Comparison of ENCODE assay signal across 10 cellular contexts in genomic region chr6:75272145-75272840, GRCh38. TPM values are rescaled to one million over a fixed set of nuclear protein-coding genes. Genes with fewer than 3 reads are reported as not detected.
A peak's percentile ranks its signal among the peaks of the same experiment; 100 is the strongest.
DNase-seq lines count a peak whose midpoint lies in the region; ATAC-seq and TF ChIP-seq lines count a peak whose summit lies in the region.
"Had no signal": no experiment of that assay in that cellular context is flagged by ENCODE, and none has a peak within 500 bp of the region (broad histone marks: within the 10 kb centered on the region; RNA-seq: fewer than 3 reads in every experiment).

No MANE protein-coding gene starts in this region.

- H3K79me1 ChIP-seq in mesenchymal stem cell (replicated peaks; ENCODE audit: low read length, poor library complexity, severe bottlenecking): peaks cover 2% of the 10 kb centered on the region

- H2AFZ ChIP-seq in mesenchymal stem cell (ENCODE audit: low read depth, low read length): no peak overlapping the region

- H4K8ac ChIP-seq in mesenchymal stem cell (ENCODE audit: low read length): no peak overlapping the region

- peaks cover 89% of the 10 kb centered on the region for H3K4me1 Mint-ChIP-seq in brain

- H2BK15ac ChIP-seq in mesenchymal stem cell (ENCODE audit: low read depth, poor library complexity, severe bottlenecking): no peak overlapping the region

- peak overlapping the region in 3 of 5 experiments; percentile 30 to 55 (median 43) for H3K4me3 Mint-ChIP-seq in brain

- peak overlapping the region; percentile 37 to 64 for H3K18ac ChIP-seq in mesenchymal stem cell (ENCODE audit: low read depth in 1 of 2, low read length in 2 of 2)

- H3K27ac ChIP-seq in BLaER1 treated with 17β-estradiol and CSF1 and Interleukin-3, amounts not matched to agents 10 nM and 100 nM: peak overlapping the region; percentile 72 to 91 (median 78)
- peak overlapping the region; percentile 83 for H3K27ac ChIP-seq in HUES6 (ENCODE audit: low read depth, low read length)
- H3K27ac ChIP-seq in mesenchymal stem cell (ENCODE audit: low read length, poor library complexity, severe bottlenecking): peak overlapping the region; percentile 50

- no peaks in the 10 kb centered on the region for H3K27me3 Mint-ChIP-seq in brain

- peaks cover 65% of the 10 kb centered on the region for H3K36me3 Mint-ChIP-seq in brain

- WGBS in mesenchymal stem cell: 96% methylated on average over 5 of the region's 5 CpGs

- no peak overlapping the region for H3K14ac ChIP-seq in mesenchymal stem cell (ENCODE audit: low read length in 2 of 2)

- H3K36me3 ChIP-seq in BLaER1 treated with 17β-estradiol and CSF1 and Interleukin-3, amounts not matched to agents 10 nM and 100 nM: peaks cover 46 to 87% (median 61%) of the 10 kb centered on the region in 11 experiments
- H3K36me3 ChIP-seq in HUES6 (ENCODE audit: control insufficient read depth, insufficient read depth, low read length): peaks cover 47% of the 10 kb centered on the region
- H3K36me3 ChIP-seq in mesenchymal stem cell (ENCODE audit: control insufficient read depth in 1 of 2, insufficient read depth in 2 of 2, low read depth in 1 of 2, low read length in 2 of 2): peaks cover 6 to 34% of the 10 kb centered on the region in 2 experiments

- H3K4me3 ChIP-seq in BLaER1 treated with 17β-estradiol and CSF1 and Interleukin-3, amounts not matched to agents 10 nM and 100 nM: peak overlapping the region in 4 of 10 experiments; percentile 3 to 29 (median 12); a peak in 3 of 20 replicates
- H3K4me3 ChIP-seq in HUES6 (ENCODE audit: low read depth, low read length): no peak overlapping the region
- no peak overlapping the region for H3K4me3 ChIP-seq in mesenchymal stem cell (ENCODE audit: insufficient read depth in 1 of 2, low read depth in 1 of 2, low read length in 2 of 2)

- peak overlapping the region; percentile 14 for H4K91ac ChIP-seq in mesenchymal stem cell (ENCODE audit: low read length)

- H3K4me2 ChIP-seq in BLaER1 treated with 17β-estradiol and CSF1 and Interleukin-3, amounts not matched to agents 10 nM and 100 nM: peak overlapping the region in 7 of 11 experiments; percentile 14 to 54 (median 25); a peak in 12 of 22 replicates
- no peak overlapping the region for H3K4me2 ChIP-seq in mesenchymal stem cell (ENCODE audit: low read length, poor library complexity, severe bottlenecking)

- H2BK120ac ChIP-seq in mesenchymal stem cell (ENCODE audit: low read depth, low read length): no peak overlapping the region

- peak overlapping the region; percentile 39 to 91 (median 60) for H3K27ac Mint-ChIP-seq in brain

- H3K9me3 Mint-ChIP-seq in brain: peaks cover 0 to 4% (median 0%) of the 10 kb centered on the region in 5 experiments

- H3K4ac ChIP-seq in mesenchymal stem cell (ENCODE audit: low read depth in 1 of 2, low read length in 2 of 2): peak overlapping the region in 1 of 2 experiments; percentile 54

- no peak for TF ChIP-seq CTCF in brain (conservative IDR thresholded peaks at IDR 0.05)

- H3K9me3 ChIP-seq in BLaER1 treated with 17β-estradiol and CSF1 and Interleukin-3, amounts not matched to agents 10 nM and 100 nM (replicated peaks in 1 of 11): peaks cover 15 to 62% (median 28%) of the 10 kb centered on the region in 11 experiments; a peak in 21 of 22 replicates
- H3K9me3 ChIP-seq in HUES6 (ENCODE audit: control insufficient read depth, insufficient read depth, low read depth, low read length) (peaks cover 41% of the 10 kb centered on the region), mesenchymal stem cell (ENCODE audit: control insufficient read depth, low read length) (no peaks in the 10 kb centered on the region)

- DNase-seq in mesenchymal stem cell (peak; percentile 48), NCI-H2107 (lab: John Stamatoyannopoulos, UW) (no peak), kidney glomerular epithelial cell (lab: John Stamatoyannopoulos, UW) (no peak), AG08396 (ENCODE audit: low spot score) (no peak)
- DNase-seq: aorta, Karpas-422 had no signal

- peaks cover 0 to 47% (median 18%) of the 10 kb centered on the region in 11 experiments; a peak in 16 of 22 replicates for H4K20me1 ChIP-seq in BLaER1 treated with 17β-estradiol and CSF1 and Interleukin-3, amounts not matched to agents 10 nM and 100 nM

- ATAC-seq in GM18909 (IDR thresholded peaks at IDR 0.05; ENCODE audit: poor library complexity, unreplicated experiment): no peak

- no peak overlapping the region for H2BK12ac ChIP-seq in mesenchymal stem cell (ENCODE audit: low read length in 2 of 2)

- peak overlapping the region in 7 of 11 experiments; percentile 17 to 65 (median 43); a peak in 9 of 22 replicates for H3K9ac ChIP-seq in BLaER1 treated with 17β-estradiol and CSF1 and Interleukin-3, amounts not matched to agents 10 nM and 100 nM
- H3K9ac ChIP-seq in HUES6 (ENCODE audit: low read length) (no peak overlapping the region), mesenchymal stem cell (ENCODE audit: low read length) (peak overlapping the region; percentile 72)

- peaks cover 0 to 79% (median 21%) of the 10 kb centered on the region in 10 experiments; a peak in 14 of 20 replicates for H3K4me1 ChIP-seq in BLaER1 treated with 17β-estradiol and CSF1 and Interleukin-3, amounts not matched to agents 10 nM and 100 nM
- peaks cover 33% of the 10 kb centered on the region for H3K4me1 ChIP-seq in HUES6 (ENCODE audit: control insufficient read depth, insufficient read depth, low read length)
- peaks cover under 1% of the 10 kb centered on the region for H3K4me1 ChIP-seq in mesenchymal stem cell (ENCODE audit: control insufficient read depth, insufficient read depth, low read depth, low read length)

- no peak overlapping the region for H2AK5ac ChIP-seq in mesenchymal stem cell (ENCODE audit: low read length, severe bottlenecking)

- H2BK5ac ChIP-seq in mesenchymal stem cell (ENCODE audit: low read depth, low read length, poor library complexity, severe bottlenecking): no peak overlapping the region

- H3K23ac ChIP-seq in mesenchymal stem cell (ENCODE audit: low read length in 2 of 2): no peak overlapping the region

- no peaks in the 10 kb centered on the region for H3K27me3 ChIP-seq in BLaER1 treated with 17β-estradiol and CSF1 and Interleukin-3, amounts not matched to agents 10 nM and 100 nM
- H3K27me3 ChIP-seq in HUES6 (ENCODE audit: control insufficient read depth, insufficient read depth, low read length) (no peaks in the 10 kb centered on the region), mesenchymal stem cell (ENCODE audit: control insufficient read depth in 1 of 2, insufficient read depth in 1 of 2, low read length in 2 of 2) (no peaks in the 10 kb centered on the region)

RNA-seq across cellular contexts. Expression of gene TMEM30A, which starts 12.3 kb away (rescaled TPM):
- polyA plus RNA-seq in brain (ENCODE audit: insufficient read depth, low read depth, low replicate concordance): 56.7 TPM
- 154 TPM for polyA plus RNA-seq in mesenchymal stem cell (2013, experiment 1 of 2)
- 164 TPM for polyA plus RNA-seq in mesenchymal stem cell (2013, experiment 2 of 2)

RNA-seq across cellular contexts. Expression of gene COX7A2, which starts 28.7 kb away (rescaled TPM):
- polyA plus RNA-seq in brain (ENCODE audit: insufficient read depth, low read depth, low replicate concordance): 701 TPM
- polyA plus RNA-seq in mesenchymal stem cell (2013, experiment 1 of 2): 986 TPM
- 1,021 TPM for polyA plus RNA-seq in mesenchymal stem cell (2013, experiment 2 of 2)
